Comparison of ENCODE assay signal across 11 cellular contexts in genomic region chr11:46388619-46389449, GRCh38. TPM values are rescaled to one million over a fixed set of nuclear protein-coding genes. Genes with fewer than 3 reads are reported as not detected.
A peak's percentile ranks its signal among the peaks of the same experiment; 100 is the strongest.
DNase-seq lines count a peak whose midpoint lies in the region; ATAC-seq and TF ChIP-seq lines count a peak whose summit lies in the region.
"Had no signal": no experiment of that assay in that cellular context is flagged by ENCODE, and none has a peak within 500 bp of the region (broad histone marks: within the 10 kb centered on the region; RNA-seq: fewer than 3 reads in every experiment).

No MANE protein-coding gene starts in this region.

- peaks cover 1% of the 10 kb centered on the region for H3K36me3 Mint-ChIP-seq in activated CD4-positive, alpha-beta T cell treated with anti-CD3 and anti-CD28 coated beads, Interleukin-2, amount 10 ng/mL, durations not matched to agents 24 days and 14 days (ENCODE audit: low read depth)
- H3K36me3 Mint-ChIP-seq in activated CD4-positive, alpha-beta T cell treated with anti-CD3 and anti-CD28 coated beads, Interleukin-2, amount 10 ng/mL, durations not matched to agents 7 days and 5 days (ENCODE audit: low read depth) = peaks cover 2% of the 10 kb centered on the region
- peaks cover 20% of the 10 kb centered on the region for H3K36me3 Mint-ChIP-seq in endothelial cell (ENCODE audit: low read depth, unreplicated experiment)
- H3K36me3 Mint-ChIP-seq: stimulated activated memory B cell treated with anti-CD40 and anti-IgM and Interleukin-4, amounts not matched to agents 10 μg/mL and 1 μg/mL and 100 μg/mL, for 72 hours had no signal

- peaks cover 62% of the 10 kb centered on the region for H3K27me3 Mint-ChIP-seq in activated CD4-positive, alpha-beta T cell treated with anti-CD3 and anti-CD28 coated beads, Interleukin-2, amount 10 ng/mL, durations not matched to agents 24 days and 14 days
- peaks cover 65% of the 10 kb centered on the region for H3K27me3 Mint-ChIP-seq in activated CD4-positive, alpha-beta T cell treated with anti-CD3 and anti-CD28 coated beads, Interleukin-2, amount 10 ng/mL, durations not matched to agents 7 days and 5 days
- peaks cover 38% of the 10 kb centered on the region for H3K27me3 Mint-ChIP-seq in endothelial cell (ENCODE audit: unreplicated experiment)

- peaks cover 17% of the 10 kb centered on the region for H3K4me1 ChIP-seq in PC-9 (replicated peaks; ENCODE audit: insufficient read depth)

- no peak for ATAC-seq in GM21576 (IDR thresholded peaks at IDR 0.05; ENCODE audit: unreplicated experiment)

- H3K4me2 ChIP-seq in PC-9 = peak overlapping the region; percentile 83

- H3K79me2 ChIP-seq in PC-9 (ENCODE audit: low read depth) = no peaks in the 10 kb centered on the region

- H3K4me3 ChIP-seq in PC-9 = peak overlapping the region; percentile 54; the same call in 1 of the 2 replicates

- H3K36me3 ChIP-seq in PC-9 (ENCODE audit: low read depth) = no peaks in the 10 kb centered on the region
- H3K36me3 ChIP-seq: colonic mucosa had no signal

- POLR2A ChIA-PET in activated CD4-positive, alpha-beta T cell treated with anti-CD3 and anti-CD28 coated beads, Interleukin-2, amount 10 ng/mL, durations not matched to agents 7 days and 5 days (lab: Charles Lee) = no interaction called here
- POLR2A ChIA-PET in PC-9 (lab: Charles Lee; ENCODE audit: unreplicated experiment) = interaction anchor here (0.5 to 0.6 kb wide), 2 partner anchors 35 to 170 kb away, joined by 3 read pairs; no protein-coding TSS in a partner anchor

- H2AFZ ChIP-seq in PC-9 = no peak overlapping the region

- H3K27ac ChIP-seq in PC-9 = no peak overlapping the region
- H3K27ac ChIP-seq: colonic mucosa had no signal

- H3K27ac Mint-ChIP-seq in activated CD4-positive, alpha-beta T cell treated with anti-CD3 and anti-CD28 coated beads, Interleukin-2, amount 10 ng/mL, durations not matched to agents 24 days and 14 days = no peak overlapping the region
- no peak overlapping the region for H3K27ac Mint-ChIP-seq in activated CD4-positive, alpha-beta T cell treated with anti-CD3 and anti-CD28 coated beads, Interleukin-2, amount 10 ng/mL, durations not matched to agents 7 days and 5 days
- no peak overlapping the region for H3K27ac Mint-ChIP-seq in endothelial cell (ENCODE audit: unreplicated experiment)
- H3K27ac Mint-ChIP-seq: stimulated activated memory B cell treated with anti-CD40 and anti-IgM and Interleukin-4, amounts not matched to agents 10 μg/mL and 1 μg/mL and 100 μg/mL, for 72 hours had no signal

- no peaks in the 10 kb centered on the region for H3K9me3 ChIP-seq in PC-9 (ENCODE audit: insufficient read depth, low read depth)
- H3K9me3 ChIP-seq: colonic mucosa had no signal

- peak overlapping the region; percentile 29 for H3K4me3 Mint-ChIP-seq in activated CD4-positive, alpha-beta T cell treated with anti-CD3 and anti-CD28 coated beads, Interleukin-2, amount 10 ng/mL, durations not matched to agents 24 days and 14 days
- H3K4me3 Mint-ChIP-seq in activated CD4-positive, alpha-beta T cell treated with anti-CD3 and anti-CD28 coated beads, Interleukin-2, amount 10 ng/mL, durations not matched to agents 7 days and 5 days = no peak overlapping the region
- H3K4me3 Mint-ChIP-seq in endothelial cell (ENCODE audit: unreplicated experiment) = peak overlapping the region; percentile 56

- CTCF ChIA-PET in activated CD4-positive, alpha-beta T cell treated with anti-CD3 and anti-CD28 coated beads, Interleukin-2, amount 10 ng/mL, durations not matched to agents 7 days and 5 days (lab: Charles Lee) = interaction anchor here (1.0 to 3.0 kb wide), 9 partner anchors 13 to 140 kb away, joined by 3 to 9 read pairs (median 4); no protein-coding TSS in a partner anchor
- CTCF ChIA-PET in PC-9 (lab: Charles Lee) = interaction anchor here (0.6 to 1.0 kb wide), 3 partner anchors 22 to 464 kb away, joined by 3 to 6 read pairs (median 4); partner anchors contain the start of gene ATG13

- no peak for TF ChIP-seq CTCF in PC-9 (conservative IDR thresholded peaks at IDR 0.05)
- no peak for TF ChIP-seq CTCF in endothelial cell (IDR thresholded peaks at IDR 0.05; ENCODE audit: unreplicated experiment)

- BruUV-seq in PC-9 (replicated peaks; lab: Mats Ljungman, UMichigan) = no TSS peak

- H3K4me1 Mint-ChIP-seq in activated CD4-positive, alpha-beta T cell treated with anti-CD3 and anti-CD28 coated beads, Interleukin-2, amount 10 ng/mL, durations not matched to agents 24 days and 14 days = peaks cover 26% of the 10 kb centered on the region
- H3K4me1 Mint-ChIP-seq in activated CD4-positive, alpha-beta T cell treated with anti-CD3 and anti-CD28 coated beads, Interleukin-2, amount 10 ng/mL, durations not matched to agents 7 days and 5 days = peaks cover 25% of the 10 kb centered on the region
- peaks cover 14% of the 10 kb centered on the region for H3K4me1 Mint-ChIP-seq in endothelial cell (ENCODE audit: unreplicated experiment)

- peaks cover 17% of the 10 kb centered on the region for H4K20me1 ChIP-seq in PC-9 (ENCODE audit: insufficient read depth)

- peaks cover 22% of the 10 kb centered on the region for H3K27me3 ChIP-seq in PC-9 (ENCODE audit: insufficient read depth, low read depth)

- no peaks in the 10 kb centered on the region for H3K9me3 Mint-ChIP-seq in activated CD4-positive, alpha-beta T cell treated with anti-CD3 and anti-CD28 coated beads, Interleukin-2, amount 10 ng/mL, durations not matched to agents 24 days and 14 days
- H3K9me3 Mint-ChIP-seq in activated CD4-positive, alpha-beta T cell treated with anti-CD3 and anti-CD28 coated beads, Interleukin-2, amount 10 ng/mL, durations not matched to agents 7 days and 5 days = no peaks in the 10 kb centered on the region
- no peaks in the 10 kb centered on the region for H3K9me3 Mint-ChIP-seq in endothelial cell (ENCODE audit: unreplicated experiment)
- H3K9me3 Mint-ChIP-seq: stimulated activated memory B cell treated with anti-CD40 and anti-IgM and Interleukin-4, amounts not matched to agents 10 μg/mL and 1 μg/mL and 100 μg/mL, for 72 hours had no signal

- H3F3A ChIP-seq in PC-9 (ENCODE audit: insufficient read depth, low read depth) = peaks cover 5% of the 10 kb centered on the region

- no peak for DNase-seq in activated CD4-positive, alpha-beta T cell treated with anti-CD3 and anti-CD28 coated beads, Interleukin-2, amount 10 ng/mL, durations not matched to agents 24 days and 14 days
- no peak for DNase-seq in activated CD4-positive, alpha-beta T cell treated with anti-CD3 and anti-CD28 coated beads, Interleukin-2, amount 10 ng/mL, durations not matched to agents 7 days and 5 days
- DNase-seq in PC-9 (peak in 1 of 2 experiments; percentile 26), endothelial cell (ENCODE audit: low spot score) (no peak), retina (peak; percentile 32), NCI-H345 treated with DMSO at 0.1 percent for 48 hours (lab: John Stamatoyannopoulos, UW; ENCODE audit: unreplicated experiment) (no peak), NCI-H128 (lab: John Stamatoyannopoulos, UW; ENCODE audit: unreplicated experiment) (no peak)

- no peaks in the 10 kb centered on the region for H3K9me2 ChIP-seq in PC-9 (ENCODE audit: insufficient read depth)

- intact Hi-C loops in activated CD4-positive, alpha-beta T cell treated with anti-CD3 and anti-CD28 coated beads, Interleukin-2, amount 10 ng/mL, durations not matched to agents 24 days and 14 days (cut with micrococcal nuclease) = loop anchor here (1.0 to 2.0 kb wide), 5 partner anchors 8 to 228 kb away; partner anchors contain the start of genes ATG13, HARBI1 and MDK
- intact Hi-C loops in PC-9 (cut with micrococcal nuclease; ENCODE audit: unreplicated experiment) = loop anchor here (1.0 kb wide), 2 partner anchors 148 to 542 kb away; partner anchors contain the start of gene CRY2

RNA-seq across cellular contexts. Expression of gene CHRM4, which starts 2.7 kb away (rescaled TPM):
- total RNA-seq in activated CD4-positive, alpha-beta T cell treated with anti-CD3 and anti-CD28 coated beads, Interleukin-2, amount 10 ng/mL, durations not matched to agents 24 days and 14 days = 0.80 and 0.84 TPM in 2 replicates
- total RNA-seq in activated CD4-positive, alpha-beta T cell treated with anti-CD3 and anti-CD28 coated beads, Interleukin-2, amount 10 ng/mL, durations not matched to agents 7 days and 5 days = under 1 TPM; 0.12 to 0.31 TPM
- total RNA-seq in PC-9 (2021) (0.31 TPM in 1 of 2 replicates, not detected in the other), endothelial cell (ENCODE audit: unreplicated experiment) (not detected)
- total RNA-seq: sciatic nerve had no signal

RNA-seq across cellular contexts. Expression of gene MDK, which starts 7.4 kb away (rescaled TPM):
- total RNA-seq in activated CD4-positive, alpha-beta T cell treated with anti-CD3 and anti-CD28 coated beads, Interleukin-2, amount 10 ng/mL, durations not matched to agents 24 days and 14 days = 5.4 and 7.1 TPM in 2 replicates
- 10 to 100 TPM in 1 of 2 experiments, 1 to 10 TPM in 1; 8.2 to 10.5 TPM for total RNA-seq in activated CD4-positive, alpha-beta T cell treated with anti-CD3 and anti-CD28 coated beads, Interleukin-2, amount 10 ng/mL, durations not matched to agents 7 days and 5 days
- total RNA-seq in PC-9 (2021) = 399 and 464 TPM in 2 replicates
- total RNA-seq in endothelial cell (ENCODE audit: unreplicated experiment) = 553 TPM

RNA-seq across cellular contexts. Expression of gene DGKZ, which starts 41.6 kb away (rescaled TPM):
- 87.4 and 94.7 TPM in 2 replicates for total RNA-seq in activated CD4-positive, alpha-beta T cell treated with anti-CD3 and anti-CD28 coated beads, Interleukin-2, amount 10 ng/mL, durations not matched to agents 24 days and 14 days
- 100 to 1,000 TPM; 178 to 187 TPM for total RNA-seq in activated CD4-positive, alpha-beta T cell treated with anti-CD3 and anti-CD28 coated beads, Interleukin-2, amount 10 ng/mL, durations not matched to agents 7 days and 5 days
- total RNA-seq in PC-9 (2021) = 49.3 and 67.5 TPM in 2 replicates
- total RNA-seq in endothelial cell (ENCODE audit: unreplicated experiment) = 127 TPM

Comparison
In these comparisons a context has a peak if more than half of its experiments do, and no peak if none do; other contexts are left out.
1. RNA of gene MDK, which starts 7.4 kb away (total RNA-seq): 553 TPM in endothelial cell (single experiment) and 399 to 464 TPM in PC-9; 8.2 to 10.5 TPM in activated CD4-positive, alpha-beta T cell treated with anti-CD3 and anti-CD28 coated beads, Interleukin-2, amount 10 ng/mL, durations not matched to agents 7 days and 5 days and 5.4 to 7.1 TPM in activated CD4-positive, alpha-beta T cell treated with anti-CD3 and anti-CD28 coated beads, Interleukin-2, amount 10 ng/mL, durations not matched to agents 24 days and 14 days; every median in the first group is over 10 times any median in the second.